ENCODE assay signal across 8 cellular contexts in genomic region chr16:30903002-30903401, GRCh38. TPM values are rescaled to one million over a fixed set of nuclear protein-coding genes. Genes with fewer than 3 reads are reported as not detected.
DNase-seq lines count a peak whose midpoint lies in the region; ATAC-seq and TF ChIP-seq lines count a peak whose summit lies in the region.

No MANE protein-coding gene starts in this region.

- no peak overlapping the region for H3K4me3 ChIP-seq in HUES64 (ENCODE audit: low read length)

- POLR2A ChIA-PET in WTC11 (lab: Charles Lee): interaction anchor here (1.4 kb wide), 1 partner anchor 28 kb away, joined by 4 read pairs; no protein-coding TSS in a partner anchor

- peaks cover 26% of the 10 kb centered on the region for H3K27me3 Mint-ChIP-seq in WTC11 (ENCODE audit: low read depth)
- H3K27me3 Mint-ChIP-seq in glutamatergic neuron (ENCODE audit: unreplicated experiment): peaks cover 6% of the 10 kb centered on the region
- no peaks in the 10 kb centered on the region for H3K27me3 Mint-ChIP-seq in stimulated activated memory B cell treated with anti-CD40 and anti-IgM and Interleukin-4, amounts not matched to agents 10 μg/mL and 1 μg/mL and 100 μg/mL, for 72 hours

- no peak for DNase-seq in WTC11 (ENCODE audit: low spot score)
- DNase-seq in glutamatergic neuron: no peak
- no peak for DNase-seq in activated CD4-positive, CD25-positive, alpha-beta regulatory T cell (lab: John Stamatoyannopoulos, UW)
- no peak for DNase-seq in NCI-H510A treated with DMSO at 0.1 percent for 48 hours (lab: John Stamatoyannopoulos, UW)
- DNase-seq in C1 segment of cervical spinal cord (lab: John Stamatoyannopoulos, UW): no peak

- peaks cover 9% of the 10 kb centered on the region; the same call in 1 of the 2 replicates for H3K4me1 ChIP-seq in HUES64 (ENCODE audit: insufficient read depth, low read length)

- TF ChIP-seq CTCF in WTC11 (IDR thresholded peaks at IDR 0.05) (no peak), glutamatergic neuron (IDR thresholded peaks at IDR 0.05; ENCODE audit: partially characterized antibody, unreplicated experiment) (no peak)

- ATAC-seq in WTC11 (no peak), HG03460 (IDR thresholded peaks at IDR 0.05; ENCODE audit: unreplicated experiment) (no peak)
- no peak for ATAC-seq in stimulated activated memory B cell treated with anti-CD40 and anti-IgM and Interleukin-4, amounts not matched to agents 10 μg/mL and 1 μg/mL and 100 μg/mL, for 72 hours

- WGBS in HUES64: 87% methylated on average over 4 of the region's 4 CpGs

- H3K36me3 ChIP-seq in HUES64 (ENCODE audit: insufficient read depth, low read length): no peaks in the 10 kb centered on the region

- no peaks in the 10 kb centered on the region for H3K36me3 Mint-ChIP-seq in WTC11
- H3K36me3 Mint-ChIP-seq in glutamatergic neuron (ENCODE audit: unreplicated experiment): no peaks in the 10 kb centered on the region
- peaks cover 5% of the 10 kb centered on the region for H3K36me3 Mint-ChIP-seq in stimulated activated memory B cell treated with anti-CD40 and anti-IgM and Interleukin-4, amounts not matched to agents 10 μg/mL and 1 μg/mL and 100 μg/mL, for 72 hours

- H3K27me3 ChIP-seq in HUES64 (ENCODE audit: insufficient read depth, low read length): peaks cover 26% of the 10 kb centered on the region

- H3K4me1 Mint-ChIP-seq in WTC11: peaks cover 9% of the 10 kb centered on the region
- peaks cover 5% of the 10 kb centered on the region for H3K4me1 Mint-ChIP-seq in glutamatergic neuron (ENCODE audit: low read depth, unreplicated experiment)
- H3K4me1 Mint-ChIP-seq in stimulated activated memory B cell treated with anti-CD40 and anti-IgM and Interleukin-4, amounts not matched to agents 10 μg/mL and 1 μg/mL and 100 μg/mL, for 72 hours: peaks cover 24% of the 10 kb centered on the region

- no peak overlapping the region for H3K27ac ChIP-seq in HUES64 (ENCODE audit: low read depth, low read length)

- H3K9me3 ChIP-seq in HUES64 (ENCODE audit: insufficient read depth, low read depth, low read length): no peaks in the 10 kb centered on the region

- CTCF ChIA-PET in WTC11 (lab: Charles Lee): interaction anchor here (0.7 to 5.1 kb wide), 13 partner anchors 10 to 98 kb away, joined by 3 to 95 read pairs (median 8); no protein-coding TSS in a partner anchor

- peak overlapping the region; percentile 88; the same call in 1 of the 2 replicates for H3K9ac ChIP-seq in HUES64 (ENCODE audit: low read depth, low read length)

- H3K9me3 Mint-ChIP-seq in WTC11 (peaks cover 3% of the 10 kb centered on the region; the same call in 1 of the 2 replicates), glutamatergic neuron (ENCODE audit: unreplicated experiment) (peaks cover 8% of the 10 kb centered on the region)
- peaks cover 3% of the 10 kb centered on the region for H3K9me3 Mint-ChIP-seq in stimulated activated memory B cell treated with anti-CD40 and anti-IgM and Interleukin-4, amounts not matched to agents 10 μg/mL and 1 μg/mL and 100 μg/mL, for 72 hours

- H3K4me3 Mint-ChIP-seq in WTC11 (peak overlapping the region; percentile 90), glutamatergic neuron (ENCODE audit: unreplicated experiment) (peak overlapping the region; percentile 91)
- H3K4me3 Mint-ChIP-seq in stimulated activated memory B cell treated with anti-CD40 and anti-IgM and Interleukin-4, amounts not matched to agents 10 μg/mL and 1 μg/mL and 100 μg/mL, for 72 hours: peak overlapping the region; percentile 98

- H3K27ac Mint-ChIP-seq in WTC11 (peak overlapping the region; percentile 47; the same call in 1 of the 2 replicates), glutamatergic neuron (ENCODE audit: unreplicated experiment) (peak overlapping the region; percentile 97)
- H3K27ac Mint-ChIP-seq in stimulated activated memory B cell treated with anti-CD40 and anti-IgM and Interleukin-4, amounts not matched to agents 10 μg/mL and 1 μg/mL and 100 μg/mL, for 72 hours: peak overlapping the region; percentile 94

TF ChIP-seq in WTC11, 78 proteins besides CTCF, POLR2A, EP300 and RAD21:
- no peak for TF ChIP-seq RORB (CRISPR knock-in tag; IDR thresholded peaks at IDR 0.05)
- no peak for TF ChIP-seq SMAD3 (CRISPR knock-in tag; IDR thresholded peaks at IDR 0.05; ENCODE audit: borderline replicate concordance)
- TF ChIP-seq AR (CRISPR knock-in tag; IDR thresholded peaks at IDR 0.05): no peak
- TF ChIP-seq NFATC4 (CRISPR knock-in tag; IDR thresholded peaks at IDR 0.05): no peak
- TF ChIP-seq USF2 (CRISPR knock-in tag; IDR thresholded peaks at IDR 0.05): no peak
- TF ChIP-seq ZNF532 (CRISPR knock-in tag; IDR thresholded peaks at IDR 0.05; ENCODE audit: borderline replicate concordance): no peak
- TF ChIP-seq CREM (CRISPR knock-in tag; IDR thresholded peaks at IDR 0.05): no peak
- no peak for TF ChIP-seq FOXK1 (CRISPR knock-in tag; IDR thresholded peaks at IDR 0.05)
- no peak for TF ChIP-seq SMAD4 (CRISPR knock-in tag; IDR thresholded peaks at IDR 0.05)
TF ChIP-seq in WTC11: peak in this region for 0.

RNA-seq across cellular contexts. Expression of gene CTF1, which starts 6.6 kb away (rescaled TPM):
- 1.0 TPM for polyA plus RNA-seq in HUES64 (2013, experiment 1 of 2)
- 1.6 TPM for polyA plus RNA-seq in HUES64 (2013, experiment 2 of 2)
- total RNA-seq in WTC11 (2021): 1.4 to 1.9 TPM (median 1.6 TPM) in 3 replicates
- total RNA-seq in glutamatergic neuron (ENCODE audit: unreplicated experiment): 1.7 TPM

RNA-seq across cellular contexts. Expression of gene BCL7C, which starts 9.1 kb away (rescaled TPM):
- 19.2 TPM for polyA plus RNA-seq in HUES64 (2013, experiment 1 of 2)
- polyA plus RNA-seq in HUES64 (2013, experiment 2 of 2): 20.5 TPM
- total RNA-seq in WTC11 (2021): 18.3 to 20.3 TPM (median 18.7 TPM) in 3 replicates
- 24.0 TPM for total RNA-seq in glutamatergic neuron (ENCODE audit: unreplicated experiment)

RNA-seq across cellular contexts. Expression of gene FBXL19, which starts 20.4 kb away (rescaled TPM):
- polyA plus RNA-seq in HUES64 (2013, experiment 1 of 2): 53.0 TPM
- polyA plus RNA-seq in HUES64 (2013, experiment 2 of 2): 53.0 TPM
- 79.0 to 84.9 TPM (median 84.3 TPM) in 3 replicates for total RNA-seq in WTC11 (2021)
- 76.8 TPM for total RNA-seq in glutamatergic neuron (ENCODE audit: unreplicated experiment)

RNA-seq across cellular contexts. Expression of gene ORAI3, which starts 45.9 kb away (rescaled TPM):
- polyA plus RNA-seq in HUES64 (2013, experiment 1 of 2): 7.9 TPM
- polyA plus RNA-seq in HUES64 (2013, experiment 2 of 2): 9.8 TPM
- total RNA-seq in WTC11 (2021) (10.8 to 13.5 TPM (median 13.2 TPM) in 3 replicates), glutamatergic neuron (ENCODE audit: unreplicated experiment) (5.1 TPM)

RNA-seq across cellular contexts. Expression of gene SETD1A, which starts 54.6 kb away (rescaled TPM):
- 22.1 TPM for polyA plus RNA-seq in HUES64 (2013, experiment 1 of 2)
- polyA plus RNA-seq in HUES64 (2013, experiment 2 of 2): 21.0 TPM
- 29.3 to 31.1 TPM (median 29.4 TPM) in 3 replicates for total RNA-seq in WTC11 (2021)
- 24.3 TPM for total RNA-seq in glutamatergic neuron (ENCODE audit: unreplicated experiment)

Comparison
In these comparisons a context has a peak if more than half of its experiments do, and no peak if none do; other contexts are left out.
1. H3K27ac Mint-ChIP-seq: peak in every context shown above with its lines; median percentile 97 in glutamatergic neuron; 94 in stimulated activated memory B cell treated with anti-CD40 and anti-IgM and Interleukin-4, amounts not matched to agents 10 μg/mL and 1 μg/mL and 100 μg/mL, for 72 hours; 47 in WTC11.